ENCODE assay signal across 8 cellular contexts in the genomic region with DNA sequence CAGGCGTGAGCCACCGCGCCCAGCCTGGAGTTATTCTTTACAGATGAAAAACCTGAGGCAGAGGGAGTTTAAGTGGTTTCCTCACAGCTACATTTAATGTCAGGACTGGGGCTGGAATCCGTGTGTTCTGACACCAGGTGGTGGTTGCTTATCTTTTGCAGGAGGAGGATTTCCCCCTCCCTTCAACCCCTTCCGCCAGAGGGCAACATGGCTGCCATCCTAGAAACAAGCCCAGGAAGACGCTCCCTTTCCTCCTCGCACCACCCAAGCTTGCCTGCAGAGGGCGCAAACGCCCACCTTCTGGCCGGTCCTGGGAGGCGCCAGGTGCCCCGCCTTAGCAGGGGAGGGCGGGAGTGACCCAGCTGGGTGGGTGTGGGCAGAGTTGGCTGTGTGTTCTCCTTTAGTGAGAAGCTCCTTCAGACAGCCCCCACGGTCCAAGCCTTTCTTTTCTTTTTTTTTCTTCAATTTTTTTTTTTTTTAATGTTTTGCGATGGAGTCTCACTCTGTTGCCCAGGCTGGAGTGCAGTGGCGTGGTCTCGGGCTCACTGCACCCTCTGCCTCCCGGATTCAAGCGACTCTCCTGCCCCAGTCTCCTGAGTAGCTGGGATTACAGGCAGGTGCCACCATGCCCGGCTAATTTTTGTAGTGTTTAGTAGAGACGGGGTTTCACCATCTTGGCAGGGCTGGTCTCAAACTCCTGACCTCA. TPM values are rescaled to one million over a fixed set of nuclear protein-coding genes. Genes with fewer than 3 reads are reported as not detected.
DNase-seq lines count a peak whose midpoint lies in the region; ATAC-seq and TF ChIP-seq lines count a peak whose summit lies in the region.

No MANE protein-coding gene starts in this region.

- DNase-seq in GM10266 (ENCODE audit: extremely low spot score) (peak; percentile 91), NCI-H524 (lab: John Stamatoyannopoulos, UW) (peak; percentile 91 to 95), kidney epithelial cell (ENCODE audit: low read depth) (peak; percentile 54)
- peak; percentile 89 for DNase-seq in central memory CD4-positive, alpha-beta T cell
- peak; percentile 87 to 92 for DNase-seq in stimulated activated CD4-positive, alpha-beta T cell treated with anti-CD3 and anti-CD28 coated beads, Interleukin-1b, Interleukin-23, amount 100 ng/mL, for 4 hours (ENCODE audit: low read depth in 2 of 2)

- H3K4me3 ChIP-seq in kidney epithelial cell (ENCODE audit: low read depth, low read length) = no peak overlapping the region

- ATAC-seq in HG03442 (IDR thresholded peaks at IDR 0.05; ENCODE audit: unreplicated experiment) (peak; percentile 67), HG02885 (IDR thresholded peaks at IDR 0.05; ENCODE audit: poor library complexity, unreplicated experiment) (no peak)
- ATAC-seq in activated CD4-positive, CD25-positive, alpha-beta regulatory T cell treated with anti-CD3 and anti-CD28 coated beads, Interleukin-2, amount 50 U/mL, for 24 hours = peak; percentile 98 to 99

- H3K27me3 ChIP-seq in kidney epithelial cell (ENCODE audit: control insufficient read depth, insufficient read depth, low read length) = peaks cover 8% of the 10 kb centered on the region

- TF ChIP-seq CTCF in GM10266 (IDR thresholded peaks at IDR 0.05; ENCODE audit: control insufficient read depth, insufficient read depth, low read depth, missing control alignments) = peak; percentile 82
- TF ChIP-seq CTCF in kidney epithelial cell (IDR thresholded peaks at IDR 0.05; ENCODE audit: insufficient read depth, low read length, poor library complexity, severe bottlenecking) = peak; percentile 98

- H3K36me3 ChIP-seq in kidney epithelial cell (ENCODE audit: control insufficient read depth, insufficient read depth, low read length) = no peaks in the 10 kb centered on the region

RNA-seq across cellular contexts. Expression of a gene that starts 9.9 kb away (rescaled TPM):
- total RNA-seq in kidney epithelial cell = 42.8 and 51.6 TPM in 2 replicates

RNA-seq across cellular contexts. Expression of a gene that starts 36.9 kb away (rescaled TPM):
- not detected in 2 replicates for total RNA-seq in kidney epithelial cell
